ENCODE assay signal across 2 cellular contexts in genomic region chr17:18146980-18147379, GRCh38.
TF ChIP-seq lines count a peak whose summit lies in the region.

No MANE protein-coding gene starts in this region.

TF ChIP-seq in HepG2, 621 proteins besides CTCF, POLR2A, EP300 and RAD21:
- TF ChIP-seq ZNF235 (CRISPR knock-in tag; IDR thresholded peaks at IDR 0.05; ENCODE audit: borderline replicate concordance): no peak
- TF ChIP-seq ZNF768 (CRISPR knock-in tag; IDR thresholded peaks at IDR 0.05): peak; percentile 89

TF ChIP-seq in H1, 55 proteins besides CTCF, POLR2A, EP300 and RAD21:
- TF ChIP-seq POLR2AphosphoS5 (IDR thresholded peaks at IDR 0.05; ENCODE audit: low read depth, low read length) (no peak), KDM1A (IDR thresholded peaks at IDR 0.05; ENCODE audit: borderline replicate concordance, low read length) (peak; percentile 52; the same call in 1 of the 2 replicates), SP2 (IDR thresholded peaks at IDR 0.05; ENCODE audit: low read length) (no peak), ASH2L (IDR thresholded peaks at IDR 0.05; ENCODE audit: low read length) (no peak)
